In genomic region chr3:182969277-182969676, GRCh38 we compare ENCODE assay signal across 11 cellular contexts. TPM values are rescaled to one million over a fixed set of nuclear protein-coding genes. Genes with fewer than 3 reads are reported as not detected.
DNase-seq lines count a peak whose midpoint lies in the region; ATAC-seq and TF ChIP-seq lines count a peak whose summit lies in the region.
"Had no signal": no experiment of that assay in that cellular context is flagged by ENCODE, and none has a peak within 500 bp of the region (broad histone marks: within the 10 kb centered on the region; RNA-seq: fewer than 3 reads in every experiment).

No MANE protein-coding gene starts in this region.

- peaks cover 93% of the 10 kb centered on the region for H3K79me2 ChIP-seq in PC-3 (ENCODE audit: low read length)

- peak overlapping the region; percentile 42 for H3K9ac ChIP-seq in PC-3 (ENCODE audit: low read length)

- DNase-seq in activated CD4-positive, alpha-beta T cell treated with anti-CD3 and anti-CD28 coated beads, Interleukin-2, amount 10 ng/mL, durations not matched to agents 24 days and 14 days, result no peak
- no peak for DNase-seq in activated CD4-positive, alpha-beta T cell treated with anti-CD3 and anti-CD28 coated beads for 1 hour
- peak; percentile 73 for DNase-seq in PC-3
- no peak for DNase-seq in epithelial cell of prostate (ENCODE audit: low read depth, low spot score)
- peak; percentile 15 for DNase-seq in skeletal muscle cell (ENCODE audit: low read depth)
- no peak for DNase-seq in stomach
- DNase-seq in NCI-H774 (lab: John Stamatoyannopoulos, UW), result no peak
- DNase-seq: AML-193, NCI-H446 treated with DMSO at 0.1 percent for 48 hours, posterior cingulate gyrus had no signal

- peak overlapping the region; percentile 53 for H3K4me2 ChIP-seq in PC-3 (ENCODE audit: low read length)

- peaks cover 13% of the 10 kb centered on the region for H3K36me3 Mint-ChIP-seq in activated CD4-positive, alpha-beta T cell treated with anti-CD3 and anti-CD28 coated beads, Interleukin-2, amount 10 ng/mL, durations not matched to agents 24 days and 14 days (ENCODE audit: low read depth)

- H3K4me1 ChIP-seq in PC-3 (ENCODE audit: insufficient read depth, low read length), result peaks cover 43% of the 10 kb centered on the region
- peaks cover 0 to 60% (median 29%) of the 10 kb centered on the region in 4 donors for H3K4me1 ChIP-seq in stomach

- peak overlapping the region; percentile 14 for H3K27ac Mint-ChIP-seq in activated CD4-positive, alpha-beta T cell treated with anti-CD3 and anti-CD28 coated beads, Interleukin-2, amount 10 ng/mL, durations not matched to agents 24 days and 14 days

- peaks cover 41% of the 10 kb centered on the region for H3K4me1 Mint-ChIP-seq in activated CD4-positive, alpha-beta T cell treated with anti-CD3 and anti-CD28 coated beads, Interleukin-2, amount 10 ng/mL, durations not matched to agents 24 days and 14 days

- no peaks in the 10 kb centered on the region for H3F3A ChIP-seq in PC-3 (ENCODE audit: low read length, unreplicated experiment)

- no peaks in the 10 kb centered on the region for H3K9me3 ChIP-seq in PC-3 (ENCODE audit: low read length)
- H3K9me3 ChIP-seq in stomach, result no peaks in the 10 kb centered on the region

- intact Hi-C loops in activated CD4-positive, alpha-beta T cell treated with anti-CD3 and anti-CD28 coated beads, Interleukin-2, amount 10 ng/mL, durations not matched to agents 24 days and 14 days (cut with micrococcal nuclease), result loop anchor here (5.0 kb wide), 3 partner anchors 57 to 463 kb away; partner anchors contain the start of gene ATP11B
- intact Hi-C loops in PC-3 (cut with micrococcal nuclease), result loop anchor here (5.0 kb wide), 3 partner anchors 62 to 153 kb away; partner anchors contain the start of gene MCCC1
- intact Hi-C loops in stomach (cut with DNase I; ENCODE audit: low total_unique reads), result no loop called here

- no peaks in the 10 kb centered on the region for H3K27me3 ChIP-seq in PC-3 (ENCODE audit: low read length)
- no peaks in the 10 kb centered on the region for H3K27me3 ChIP-seq in stomach

- H3K4me3 ChIP-seq in PC-3 (ENCODE audit: low read length) (0 out of 2 replicates have a peak overlapping the region, but pooled peaks have one; percentile 10), skeletal muscle cell (ENCODE audit: low read depth, low read length) (no peak overlapping the region), stomach (no peak overlapping the region)

- TF ChIP-seq CTCF in PC-3 (conservative IDR thresholded peaks at IDR 0.05; ENCODE audit: low read depth, low read length), result no peak
- no peak for TF ChIP-seq CTCF in stomach (IDR thresholded peaks at IDR 0.05)

- POLR2A ChIA-PET in PC-3 (lab: Charles Lee; ENCODE audit: unreplicated experiment), result interaction anchor here (0.6 kb wide), 1 partner anchor 689 kb away, joined by 3 read pairs; no protein-coding TSS in a partner anchor

- no peak for TF ChIP-seq POLR2A in stomach (IDR thresholded peaks at IDR 0.05)

- CTCF ChIA-PET in PC-3 (lab: Charles Lee), result no interaction called here

- TF ChIP-seq EP300 in stomach (IDR thresholded peaks at IDR 0.05), result no peak

- H3K4me3 Mint-ChIP-seq in activated CD4-positive, alpha-beta T cell treated with anti-CD3 and anti-CD28 coated beads, Interleukin-2, amount 10 ng/mL, durations not matched to agents 24 days and 14 days, result peak overlapping the region; percentile 56

- H3K9me3 Mint-ChIP-seq in activated CD4-positive, alpha-beta T cell treated with anti-CD3 and anti-CD28 coated beads, Interleukin-2, amount 10 ng/mL, durations not matched to agents 24 days and 14 days, result no peaks in the 10 kb centered on the region

- peak; percentile 75 for ATAC-seq in PC-3
- no peak for ATAC-seq in HG02623 (IDR thresholded peaks at IDR 0.05; ENCODE audit: unreplicated experiment)

- BruUV-seq in PC-3 (replicated peaks; lab: Mats Ljungman, UMichigan), result no TSS peak

- no peaks in the 10 kb centered on the region for H3K9me2 ChIP-seq in PC-3 (replicated peaks; ENCODE audit: low read length)

- H2AFZ ChIP-seq in PC-3 (ENCODE audit: low read length), result no peak overlapping the region

- H3K36me3 ChIP-seq in PC-3 (ENCODE audit: low read depth, low read length), result no peaks in the 10 kb centered on the region; the same call in 1 of the 2 replicates
- peaks cover 0 to 4% (median 0%) of the 10 kb centered on the region in 4 donors for H3K36me3 ChIP-seq in stomach

- no peaks in the 10 kb centered on the region for H3K27me3 Mint-ChIP-seq in activated CD4-positive, alpha-beta T cell treated with anti-CD3 and anti-CD28 coated beads, Interleukin-2, amount 10 ng/mL, durations not matched to agents 24 days and 14 days

- no peaks in the 10 kb centered on the region for H4K20me1 ChIP-seq in PC-3 (ENCODE audit: low read length)

- peak overlapping the region; percentile 71 for H3K27ac ChIP-seq in PC-3 (ENCODE audit: low read length)
- H3K27ac ChIP-seq in epithelial cell of prostate, result peak overlapping the region; percentile 25
- no peak overlapping the region for H3K27ac ChIP-seq in stomach

RNA-seq across cellular contexts. Expression of gene DCUN1D1, which starts 11.1 kb away (rescaled TPM):
- 54.6 and 59.0 TPM in 2 replicates for total RNA-seq in activated CD4-positive, alpha-beta T cell treated with anti-CD3 and anti-CD28 coated beads, Interleukin-2, amount 10 ng/mL, durations not matched to agents 24 days and 14 days
- total RNA-seq in PC-3 (2014; rRNA removed) (19.5 and 39.7 TPM in 2 replicates), stomach (10 to 100 TPM; 10.4 to 56.4 (median 21.3) TPM)
- polyA plus RNA-seq in stomach, result 10 to 100 TPM in 2 of 3 donors, 1 to 10 TPM in 1; 7.0 to 12.8 (median 10.6) TPM

Comparison
In these comparisons a context has a peak if more than half of its experiments do, and no peak if none do; other contexts are left out.
1. DNase-seq: peak in PC-3 (single experiment) and skeletal muscle cell (single experiment); none in activated CD4-positive, alpha-beta T cell treated with anti-CD3 and anti-CD28 coated beads, Interleukin-2, amount 10 ng/mL, durations not matched to agents 24 days and 14 days (single experiment), activated CD4-positive, alpha-beta T cell treated with anti-CD3 and anti-CD28 coated beads for 1 hour (single experiment), epithelial cell of prostate (single experiment), stomach (single experiment) and NCI-H774 (single experiment).
2. H3K27ac ChIP-seq: peak in PC-3 (single experiment) and epithelial cell of prostate (single experiment); none in stomach (0 of 5).